ENCODE assay signal across 6 cellular contexts in the genomic region with DNA sequence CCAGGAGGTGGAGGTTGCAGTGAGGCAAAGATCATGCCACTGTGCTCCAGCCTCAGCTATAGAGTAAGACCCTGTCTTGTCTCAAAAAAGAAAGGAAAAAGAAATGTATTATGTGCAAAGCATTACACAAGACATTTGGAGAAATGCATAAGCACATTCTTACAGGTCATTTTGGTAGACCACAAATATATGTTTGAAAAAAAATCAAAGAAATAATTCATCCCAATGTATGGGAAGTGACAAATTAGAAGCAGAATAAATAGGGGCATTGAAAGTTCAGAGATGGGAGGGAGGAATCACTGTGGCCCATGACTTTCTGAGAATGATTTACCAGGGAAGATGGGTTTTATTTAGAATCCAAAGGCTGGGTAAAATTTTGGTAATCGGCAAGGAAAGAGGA.
"Had no signal": no experiment of that assay in that cellular context is flagged by ENCODE, and none has a peak within 500 bp of the region (broad histone marks: within the 10 kb centered on the region; RNA-seq: fewer than 3 reads in every experiment).

No MANE protein-coding gene starts in this region.

- ATAC-seq: GM23338, K562 had no signal

- H3K4me3 ChIP-seq: GM23338, K562 had no signal

- DNase-seq: H9, HCEC 1CT, IMR-90, KG1 had no signal
